15 cellular contexts compared by ENCODE assay signal in genomic region chrX:94633237-94633636, GRCh38.
"Had no signal": no experiment of that assay in that cellular context is flagged by ENCODE, and none has a peak within 500 bp of the region (broad histone marks: within the 10 kb centered on the region; RNA-seq: fewer than 3 reads in every experiment).

No MANE protein-coding gene starts in this region.

- H3K4me1 ChIP-seq: colonic mucosa, heart left ventricle, left lung, upper lobe of right lung had no signal

- H3K4me3 ChIP-seq: cardiac muscle cell, colonic mucosa, heart left ventricle, left lung, upper lobe of right lung had no signal

- H3K36me3 ChIP-seq: cardiac muscle cell, colonic mucosa, heart left ventricle, left lung, upper lobe of right lung had no signal

- H3K27ac ChIP-seq: cardiac muscle cell, colonic mucosa, heart left ventricle, left lung, upper lobe of right lung had no signal

- H3K9me3 ChIP-seq: colonic mucosa, upper lobe of right lung had no signal

- H3K27me3 ChIP-seq: cardiac muscle cell, colonic mucosa, heart left ventricle, left lung, upper lobe of right lung had no signal

- DNase-seq: activated CD8-positive, alpha-beta memory T cell treated with anti-CD3 and anti-CD28 coated beads, Interleukin-2, amount 50 U/mL, for 4 hours; activated CD8-positive, alpha-beta T cell treated with anti-CD3 and anti-CD28 coated beads for 36 hours; activated gamma-delta T cell treated with Interleukin-2 at 50 U/mL for 16 hours; activated naive CD8-positive, alpha-beta T cell treated with anti-CD3 and anti-CD28 coated beads, Interleukin-2, amount 10 ng/mL, durations not matched to agents 7 days and 5 days; activated T-cell treated with anti-CD3 and anti-CD28 coated beads, Interleukin-2, amount 50 U/mL, for 72 hours; anterior cingulate cortex; colonic mucosa; heart left ventricle; islet precursor cell; left lung; stimulated activated CD4-positive, alpha-beta T cell treated with anti-CD3 and anti-CD28 coated beads, Interleukin-2, amount 100 ng/mL, for 48 hours; T1000; upper lobe of right lung had no signal

- ATAC-seq: activated CD8-positive, alpha-beta T cell treated with anti-CD3 and anti-CD28 coated beads for 36 hours; activated T-cell treated with anti-CD3 and anti-CD28 coated beads, Interleukin-2, amount 50 U/mL, for 72 hours; heart left ventricle; left lung; natural killer cell treated with Interleukin-12 subunit alpha and Interleukin-12 subunit beta and Interleukin-15 and Interleukin-18, amount 100 ng/mL, for 72 hours; upper lobe of right lung had no signal
